8 cellular contexts compared by ENCODE assay signal in the genomic region with DNA sequence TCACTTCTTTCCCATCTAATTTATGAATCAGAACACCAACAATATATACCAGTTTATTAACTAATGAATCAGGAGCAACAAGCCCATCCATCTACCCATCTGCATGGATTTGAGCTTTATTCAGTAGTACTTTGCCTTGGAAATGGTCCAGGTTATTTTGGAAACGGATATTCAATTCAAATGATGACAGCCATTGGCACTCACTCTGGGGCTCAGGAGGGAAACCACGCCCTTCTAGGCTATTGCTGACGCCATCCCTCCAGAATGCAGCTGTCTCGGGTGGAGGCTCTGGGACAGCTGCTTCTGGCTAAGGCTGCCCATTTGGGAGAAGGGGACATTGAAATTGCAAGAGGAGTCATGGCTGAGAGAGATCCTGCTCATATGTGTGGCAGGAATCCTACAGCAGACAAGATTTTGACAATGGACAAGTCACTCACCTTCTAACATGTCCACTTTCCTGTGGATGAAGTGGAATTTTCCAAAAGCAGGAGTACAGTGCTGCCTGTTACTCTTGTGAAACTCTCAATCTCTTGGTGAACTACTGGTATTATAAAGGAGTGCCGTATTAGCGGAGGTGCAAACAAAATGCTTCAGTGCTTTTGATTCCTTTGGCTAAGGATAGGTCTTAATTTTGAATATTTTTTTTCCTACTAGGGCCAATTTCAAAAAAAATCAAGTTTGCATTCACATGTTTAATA. TPM values are rescaled to one million over a fixed set of nuclear protein-coding genes. Genes with fewer than 3 reads are reported as not detected.
DNase-seq lines count a peak whose midpoint lies in the region; ATAC-seq and TF ChIP-seq lines count a peak whose summit lies in the region.

No MANE protein-coding gene starts in this region.

- H2AFZ ChIP-seq in osteoblast (ENCODE audit: low read length): no peak overlapping the region

- H3K4me3 ChIP-seq in esophagus squamous epithelium (peak overlapping the region in 1 of 4 donors; percentile 44), osteoblast (ENCODE audit: insufficient read depth, low read length) (peak overlapping the region; percentile 30)

- H4K20me1 ChIP-seq in osteoblast (ENCODE audit: insufficient read depth, low read length): no peaks in the 10 kb centered on the region

- ATAC-seq in GM18861 (IDR thresholded peaks at IDR 0.05; ENCODE audit: unreplicated experiment) (no peak), HG03097 (IDR thresholded peaks at IDR 0.05; ENCODE audit: low FRiP score, unreplicated experiment) (no peak)

- TF ChIP-seq CTCF in esophagus squamous epithelium (IDR thresholded peaks at IDR 0.05): no peak
- no peak for TF ChIP-seq CTCF in osteoblast (IDR thresholded peaks at IDR 0.05; ENCODE audit: extremely low read depth, low read depth, low read length)

- no peaks in the 10 kb centered on the region for H3K27me3 ChIP-seq in esophagus squamous epithelium
- no peaks in the 10 kb centered on the region for H3K27me3 ChIP-seq in osteoblast (ENCODE audit: insufficient read depth, low read length)

- no peaks in the 10 kb centered on the region for H3K36me3 ChIP-seq in esophagus squamous epithelium
- H3K36me3 ChIP-seq in osteoblast (ENCODE audit: insufficient read depth, low read length): no peaks in the 10 kb centered on the region

- H3K9me3 ChIP-seq in esophagus squamous epithelium (no peaks in the 10 kb centered on the region), osteoblast (ENCODE audit: low read depth, low read length) (no peaks in the 10 kb centered on the region)

- intact Hi-C loops in esophagus squamous epithelium (cut with DNase I): no loop called here

- H3K4me1 ChIP-seq in esophagus squamous epithelium (peaks cover 24 to 45% (median 42%) of the 10 kb centered on the region in 3 donors), osteoblast (ENCODE audit: insufficient read depth, low read length) (peaks cover 49% of the 10 kb centered on the region)

- TF ChIP-seq POLR2A in esophagus squamous epithelium (IDR thresholded peaks at IDR 0.05): peak in 1 of 4 donors; percentile 33

- H3K27ac ChIP-seq in esophagus squamous epithelium (peak overlapping the region; percentile 63 to 94 (median 84)), osteoblast (ENCODE audit: low read depth, low read length) (peak overlapping the region; percentile 97)

- peak overlapping the region; percentile 55 for H3K4me2 ChIP-seq in osteoblast (ENCODE audit: insufficient read depth, low read length)

- H3K79me2 ChIP-seq in osteoblast (ENCODE audit: insufficient read depth, low read length): peaks cover 70% of the 10 kb centered on the region

- 20 to 25% methylated on average over 6 of the region's 6 CpGs for WGBS in esophagus squamous epithelium, 2 donors

- DNase-seq in COLO829 (ENCODE audit: low spot score) (peak; percentile 74), NCI-H69 (lab: John Stamatoyannopoulos, UW) (peak; percentile 72), esophagus squamous epithelium (lab: John Stamatoyannopoulos, UW) (no peak), osteoblast (ENCODE audit: insufficient read length, low spot score, missing footprints) (peak; percentile 94), SKM-1 (lab: John Stamatoyannopoulos, UW; ENCODE audit: unreplicated experiment) (no peak)
- DNase-seq in activated CD4-positive, alpha-beta T cell treated with anti-CD3 and anti-CD28 coated beads for 48 hours: no peak

RNA-seq across cellular contexts. Expression of a gene that starts 29.3 kb away (rescaled TPM):
- 10 to 100 TPM; 31.8 to 40.6 (median 37.7) TPM for total RNA-seq in esophagus squamous epithelium
- total RNA-seq in osteoblast: 60.4 and 65.7 TPM in 2 replicates

Comparison
In these comparisons a context has a peak if more than half of its experiments do, and no peak if none do; other contexts are left out.
1. DNase-seq: peak in COLO829 (single experiment), NCI-H69 (single experiment) and osteoblast (single experiment); none in esophagus squamous epithelium (single experiment), activated CD4-positive, alpha-beta T cell treated with anti-CD3 and anti-CD28 coated beads for 48 hours (single experiment) and SKM-1 (single experiment).